In genomic region chr9:38376266-38376665, GRCh38 we compare ENCODE assay signal across 18 cellular contexts. TPM values are rescaled to one million over a fixed set of nuclear protein-coding genes. Genes with fewer than 3 reads are reported as not detected.
DNase-seq lines count a peak whose midpoint lies in the region; ATAC-seq and TF ChIP-seq lines count a peak whose summit lies in the region.
"Had no signal": no experiment of that assay in that cellular context is flagged by ENCODE, and none has a peak within 500 bp of the region (broad histone marks: within the 10 kb centered on the region; RNA-seq: fewer than 3 reads in every experiment).

No MANE protein-coding gene starts in this region.

- H2BK15ac ChIP-seq in neuronal stem cell (ENCODE audit: low read length): no peak overlapping the region

- H3K14ac ChIP-seq in neuronal stem cell (ENCODE audit: low read length): no peak overlapping the region

- no peak overlapping the region for H2BK120ac ChIP-seq in neuronal stem cell (ENCODE audit: low read depth, low read length)

- H3K4ac ChIP-seq in neuronal stem cell (ENCODE audit: low read length): no peak overlapping the region

- H3K4me3 ChIP-seq in cardiac muscle cell (no peak overlapping the region), mucosa of rectum (ENCODE audit: low read length in 2 of 2) (no peak overlapping the region), neuronal stem cell (ENCODE audit: low read length in 2 of 2) (no peak overlapping the region)
- H3K4me3 ChIP-seq: PC-9 had no signal

- H3K4me2 ChIP-seq in neuronal stem cell (ENCODE audit: insufficient read depth, low read length, poor library complexity, severe bottlenecking): no peak overlapping the region
- H3K4me2 ChIP-seq: PC-9 had no signal

- H4K8ac ChIP-seq in neuronal stem cell (ENCODE audit: low read depth, low read length): no peak overlapping the region

- H3K27me3 ChIP-seq in cardiac muscle cell (no peaks in the 10 kb centered on the region), mucosa of rectum (ENCODE audit: control insufficient read depth in 2 of 2, insufficient read depth in 2 of 2, low read length in 2 of 2) (peaks cover 0 to 2% of the 10 kb centered on the region in 2 donors), neuronal stem cell (ENCODE audit: control insufficient read depth in 3 of 3, insufficient read depth in 3 of 3, low read depth in 1 of 3, low read length in 3 of 3) (peaks cover 0 to 2% (median 0%) of the 10 kb centered on the region in 3 experiments)

- no peak overlapping the region for H3K23ac ChIP-seq in neuronal stem cell (ENCODE audit: low read depth, low read length, poor library complexity)

- TF ChIP-seq CTCF in cardiac muscle cell (IDR thresholded peaks at IDR 0.05; ENCODE audit: low read depth, low read length): no peak

- ATAC-seq in Right ventricle myocardium inferior (no peak), GM21515 (IDR thresholded peaks at IDR 0.05; ENCODE audit: unreplicated experiment) (no peak)

- H4K91ac ChIP-seq in neuronal stem cell (ENCODE audit: low read depth, low read length, poor library complexity): no peak overlapping the region

- no peaks in the 10 kb centered on the region for H3K79me1 ChIP-seq in neuronal stem cell (ENCODE audit: low read depth, low read length)

- DNase-seq in cardiac muscle cell (ENCODE audit: low read depth in 1 of 2, low spot score in 1 of 2) (no peak), Right ventricle myocardium inferior (ENCODE audit: missing footprints) (no peak), neuronal stem cell (ENCODE audit: low spot score) (no peak), occipital lobe (lab: John Stamatoyannopoulos, UW) (no peak), COLO668 (lab: John Stamatoyannopoulos, UW; ENCODE audit: unreplicated experiment) (no peak), DMS114 treated with DMSO at 0.1 percent for 48 hours (lab: John Stamatoyannopoulos, UW; ENCODE audit: unreplicated experiment) (no peak)
- DNase-seq: AML-193, DMS79 treated with DMSO at 0.1 percent for 48 hours, KBM-7, NCI-H1105, NCI-H2081 treated with DMSO at 0.1 percent for 48 hours, NCI-H774, PC-9 had no signal

- H2BK12ac ChIP-seq in neuronal stem cell (ENCODE audit: low read length): no peak overlapping the region

- H3K27ac ChIP-seq in cardiac muscle cell: peak overlapping the region; percentile 87
- peak overlapping the region; percentile 7 to 11 for H3K27ac ChIP-seq in mucosa of rectum (ENCODE audit: low read depth in 2 of 2, low read length in 2 of 2)
- H3K27ac ChIP-seq in neuronal stem cell (replicated peaks; ENCODE audit: low read length): no peak overlapping the region
- H3K27ac ChIP-seq: 22Rv1, C4-2B, PC-9, RWPE1 had no signal

- H3K9ac ChIP-seq in mucosa of rectum (ENCODE audit: low read depth in 1 of 2, low read length in 2 of 2): no peak overlapping the region
- no peak overlapping the region for H3K9ac ChIP-seq in neuronal stem cell (ENCODE audit: low read depth, low read length, poor library complexity)

- intact Hi-C loops in Right ventricle myocardium inferior (cut with DNase I): no loop called here

- no peak overlapping the region for H2BK5ac ChIP-seq in neuronal stem cell (ENCODE audit: low read length)

- no peak overlapping the region for H3K18ac ChIP-seq in neuronal stem cell (ENCODE audit: low read length)

- H3K36me3 ChIP-seq in cardiac muscle cell: no peaks in the 10 kb centered on the region
- no peaks in the 10 kb centered on the region for H3K36me3 ChIP-seq in mucosa of rectum (ENCODE audit: control insufficient read depth in 2 of 2, insufficient read depth in 2 of 2, low read length in 2 of 2)
- no peaks in the 10 kb centered on the region for H3K36me3 ChIP-seq in neuronal stem cell (replicated peaks in 1 of 2; ENCODE audit: control insufficient read depth in 2 of 2, insufficient read depth in 2 of 2, low read length in 2 of 2)

- peak overlapping the region; percentile 72 for H2AFZ ChIP-seq in neuronal stem cell (ENCODE audit: low read length)
- H2AFZ ChIP-seq: PC-9 had no signal

- H2AK5ac ChIP-seq in neuronal stem cell (ENCODE audit: low read depth, low read length): no peak overlapping the region

- H3K9me3 ChIP-seq in cardiac muscle cell (ENCODE audit: low read depth) (no peaks in the 10 kb centered on the region), mucosa of rectum (ENCODE audit: control insufficient read depth in 2 of 2, low read length in 2 of 2) (no peaks in the 10 kb centered on the region), neuronal stem cell (replicated peaks in 1 of 2; ENCODE audit: control insufficient read depth in 2 of 2, insufficient read depth in 1 of 2, low read depth in 1 of 2, low read length in 2 of 2) (no peaks in the 10 kb centered on the region)

- WGBS in neuronal stem cell (ENCODE audit: extremely low coverage in 2 of 2, insufficient read length in 2 of 2, insufficient replicate concordance in 1 of 2), 2 donors: no CpG with 5 or more reads among the region's 8 CpGs

- H3K4me1 ChIP-seq in cardiac muscle cell (ENCODE audit: low read depth): peaks cover 28% of the 10 kb centered on the region
- peaks cover 0 to 3% of the 10 kb centered on the region in 2 donors for H3K4me1 ChIP-seq in mucosa of rectum (ENCODE audit: control insufficient read depth in 2 of 2, insufficient read depth in 2 of 2, low read length in 2 of 2)
- H3K4me1 ChIP-seq in neuronal stem cell (ENCODE audit: control insufficient read depth in 2 of 2, insufficient read depth in 1 of 2, low read depth in 1 of 2, low read length in 2 of 2): peaks cover 9 to 32% of the 10 kb centered on the region in 2 donors

RNA-seq across cellular contexts. Expression of gene ALDH1B1, which starts 16.2 kb away (rescaled TPM):
- 24.7 and 31.7 TPM in 2 replicates for total RNA-seq in cardiac muscle cell
- polyA plus RNA-seq in cardiac muscle cell: 34.7 and 51.6 TPM in 2 replicates
- total RNA-seq in Right ventricle myocardium inferior: 18.4 TPM
- 24.0 TPM for polyA plus RNA-seq in neuronal stem cell (2013, experiment 1 of 2)
- 24.2 TPM for polyA plus RNA-seq in neuronal stem cell (2013, experiment 2 of 2)
- total RNA-seq in occipital lobe: 11.9 TPM

RNA-seq across cellular contexts. Expression of gene IGFBPL1, which starts 48.0 kb away (rescaled TPM):
- total RNA-seq in cardiac muscle cell (12.6 and 24.2 TPM in 2 replicates), Right ventricle myocardium inferior (not detected), occipital lobe (67.1 TPM)
- 2.0 and 4.2 TPM in 2 replicates for polyA plus RNA-seq in cardiac muscle cell
- 21.7 TPM for polyA plus RNA-seq in neuronal stem cell (2013, experiment 1 of 2)
- 21.3 TPM for polyA plus RNA-seq in neuronal stem cell (2013, experiment 2 of 2)
- total RNA-seq: PC-9 had no signal

Comparison
In these comparisons a context has a peak if more than half of its experiments do, and no peak if none do; other contexts are left out.
1. RNA of gene IGFBPL1, which starts 48.0 kb away (total RNA-seq): 67.1 TPM in occipital lobe (single experiment) and 12.6 to 24.2 TPM in cardiac muscle cell; not detected in Right ventricle myocardium inferior (single experiment); every median in the first group is over 10 times any median in the second.